Comparison of ENCODE assay signal across 22 cellular contexts in the genomic region with DNA sequence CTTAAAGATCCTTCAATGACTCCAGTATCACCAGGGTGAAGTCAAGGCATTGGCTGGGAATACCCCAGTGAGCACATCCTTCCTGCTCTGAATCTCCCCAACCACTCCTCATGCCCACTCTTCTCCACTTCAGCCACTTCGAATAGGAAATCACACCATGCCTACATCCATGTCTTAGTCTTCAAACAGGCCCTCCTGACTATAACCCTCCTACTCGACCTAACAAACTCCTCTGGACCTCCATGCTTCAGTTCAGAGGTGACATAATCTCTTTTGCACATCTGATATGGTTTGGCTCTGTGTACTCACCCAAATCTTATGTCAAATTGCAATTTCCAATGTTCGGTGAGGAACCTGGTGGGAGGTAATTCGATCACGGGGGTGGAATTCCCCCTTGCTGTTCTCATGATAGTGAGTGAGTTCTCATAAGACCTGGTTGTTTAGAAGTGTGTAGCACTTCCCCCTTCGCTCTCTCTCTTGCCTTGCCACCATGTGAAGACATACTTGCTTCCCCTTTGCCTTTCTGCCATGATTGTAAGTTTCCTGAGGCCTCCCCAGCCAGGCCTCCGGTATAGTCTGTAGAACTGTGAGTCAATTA.
DNase-seq lines count a peak whose midpoint lies in the region; ATAC-seq and TF ChIP-seq lines count a peak whose summit lies in the region.
"Had no signal": no experiment of that assay in that cellular context is flagged by ENCODE, and none has a peak within 500 bp of the region (broad histone marks: within the 10 kb centered on the region; RNA-seq: fewer than 3 reads in every experiment).

No MANE protein-coding gene starts in this region.

- H3K4me3 ChIP-seq in GM12865 (ENCODE audit: low read depth, low read length) (no peak overlapping the region), gastroesophageal sphincter (no peak overlapping the region)
- H3K4me3 ChIP-seq: GM23338, sigmoid colon, SK-N-MC had no signal

- peak overlapping the region; percentile 36 for H3K27ac Mint-ChIP-seq in activated T-helper 2 cell treated with anti-CD3 and anti-CD28 coated beads, Interferon-gamma antibody, Interleukin-2, Interleukin-4, amounts not matched to agents 10 μg/mL and 5 μg/mL and 100 μg/mL, durations not matched to agents 14 hours and 24 hours and 36 hours
- H3K27ac Mint-ChIP-seq: activated CD8-positive, alpha-beta T cell treated with anti-CD3 and anti-CD28 coated beads, Interleukin-2, amount 10 ng/mL, durations not matched to agents 7 days and 5 days; endodermal cell; GM23338 had no signal

- H3K4me1 Mint-ChIP-seq in activated T-helper 2 cell treated with anti-CD3 and anti-CD28 coated beads, Interferon-gamma antibody, Interleukin-2, Interleukin-4, amounts not matched to agents 10 μg/mL and 5 μg/mL and 100 μg/mL, durations not matched to agents 14 hours and 24 hours and 36 hours (ENCODE audit: low read depth), result peaks cover 3% of the 10 kb centered on the region
- H3K4me1 Mint-ChIP-seq: endodermal cell, GM23338 had no signal

- no peak for TF ChIP-seq POLR2A in gastroesophageal sphincter (IDR thresholded peaks at IDR 0.05)

- peaks cover 71% of the 10 kb centered on the region for H3K36me3 Mint-ChIP-seq in activated T-helper 2 cell treated with anti-CD3 and anti-CD28 coated beads, Interferon-gamma antibody, Interleukin-2, Interleukin-4, amounts not matched to agents 10 μg/mL and 5 μg/mL and 100 μg/mL, durations not matched to agents 14 hours and 24 hours and 36 hours (ENCODE audit: low read depth)

- no peaks in the 10 kb centered on the region for H3K9me3 Mint-ChIP-seq in activated T-helper 2 cell treated with anti-CD3 and anti-CD28 coated beads, Interferon-gamma antibody, Interleukin-2, Interleukin-4, amounts not matched to agents 10 μg/mL and 5 μg/mL and 100 μg/mL, durations not matched to agents 14 hours and 24 hours and 36 hours
- H3K9me3 Mint-ChIP-seq: GM23338 had no signal

- TF ChIP-seq EP300 in gastroesophageal sphincter (IDR thresholded peaks at IDR 0.05), result no peak

- 92 to 93% methylated on average over 4 to 5 of the region's 7 CpGs for WGBS in gastroesophageal sphincter (ENCODE audit: low coverage in 1 of 2), 2 donors

- peaks cover 0 to 98% of the 10 kb centered on the region in 2 donors for H3K36me3 ChIP-seq in gastroesophageal sphincter

- TF ChIP-seq CTCF in GM12865 (IDR thresholded peaks at IDR 0.05; ENCODE audit: insufficient read depth, low read depth, low read length, missing control alignments) (no peak), gastroesophageal sphincter (IDR thresholded peaks at IDR 0.05) (no peak)

- H3K9me3 ChIP-seq in gastroesophageal sphincter, result no peaks in the 10 kb centered on the region
- H3K9me3 ChIP-seq: sigmoid colon had no signal

- DNase-seq in GM12865 (ENCODE audit: low read depth) (peak; percentile 40), epidermal melanocyte (ENCODE audit: insufficient read length, low spot score) (no peak), NCI-H1694 treated with DMSO at 0.1 percent for 48 hours (lab: John Stamatoyannopoulos, UW) (no peak)
- no peak for DNase-seq in activated T-helper 2 cell treated with anti-CD3 and anti-CD28 coated beads, Interferon-gamma antibody, Interleukin-2, Interleukin-4, amounts not matched to agents 10 μg/mL and 5 μg/mL and 100 μg/mL, durations not matched to agents 14 hours and 24 hours and 36 hours (ENCODE audit: low spot score)
- DNase-seq in activated CD4-positive, CD25-positive, alpha-beta regulatory T cell treated with anti-CD3 and anti-CD28 coated beads, Interleukin-2, amount 50 U/mL, for 72 hours, result no peak
- DNase-seq: activated CD8-positive, alpha-beta T cell treated with anti-CD3 and anti-CD28 coated beads, Interleukin-2, amount 10 ng/mL, durations not matched to agents 7 days and 5 days; activated effector memory CD4-positive, alpha-beta T cell treated with Interleukin-2 at 50 U/mL for 16 hours; anterior cingulate cortex; endodermal cell; GF-D8; NCI-H1092 treated with DMSO at 0.1 percent for 48 hours; occipital lobe; sigmoid colon; stimulated activated CD4-positive, alpha-beta T cell treated with anti-CD3 and anti-CD28 coated beads, Interleukin-4, amount 100 ng/mL, for 24 hours; stimulated activated CD8-positive, alpha-beta memory T cell treated with anti-CD3 and anti-CD28 coated beads, Interleukin-4, amount 100 ng/mL, for 48 hours had no signal

- no peak overlapping the region for H3K27ac ChIP-seq in gastroesophageal sphincter
- H3K27ac ChIP-seq: sigmoid colon, SK-N-MC had no signal

- no peak overlapping the region for H3K4me3 Mint-ChIP-seq in activated T-helper 2 cell treated with anti-CD3 and anti-CD28 coated beads, Interferon-gamma antibody, Interleukin-2, Interleukin-4, amounts not matched to agents 10 μg/mL and 5 μg/mL and 100 μg/mL, durations not matched to agents 14 hours and 24 hours and 36 hours (ENCODE audit: low read depth)
- H3K4me3 Mint-ChIP-seq: activated CD8-positive, alpha-beta T cell treated with anti-CD3 and anti-CD28 coated beads, Interleukin-2, amount 10 ng/mL, durations not matched to agents 7 days and 5 days; endodermal cell; GM23338; IgD-negative memory B cell had no signal

- no peaks in the 10 kb centered on the region for H3K4me1 ChIP-seq in gastroesophageal sphincter

- intact Hi-C loops in activated T-helper 2 cell treated with anti-CD3 and anti-CD28 coated beads, Interferon-gamma antibody, Interleukin-2, Interleukin-4, amounts not matched to agents 10 μg/mL and 5 μg/mL and 100 μg/mL, durations not matched to agents 14 hours and 24 hours and 36 hours (cut with micrococcal nuclease), result no loop called here

- H3K27me3 Mint-ChIP-seq in activated T-helper 2 cell treated with anti-CD3 and anti-CD28 coated beads, Interferon-gamma antibody, Interleukin-2, Interleukin-4, amounts not matched to agents 10 μg/mL and 5 μg/mL and 100 μg/mL, durations not matched to agents 14 hours and 24 hours and 36 hours (ENCODE audit: low read depth), result no peaks in the 10 kb centered on the region
- H3K27me3 Mint-ChIP-seq: IgD-negative memory B cell had no signal

- peak; percentile 64 for ATAC-seq in GM18870 (IDR thresholded peaks at IDR 0.05; ENCODE audit: unreplicated experiment)
- ATAC-seq in HG02885 (IDR thresholded peaks at IDR 0.05; ENCODE audit: poor library complexity, unreplicated experiment), result peak; percentile 66
- no peak for ATAC-seq in gastroesophageal sphincter
- ATAC-seq: activated CD8-positive, alpha-beta T cell treated with anti-CD3 and anti-CD28 coated beads, Interleukin-2, amount 10 ng/mL, durations not matched to agents 7 days and 5 days; GM23338; left lobe of liver had no signal

- no peaks in the 10 kb centered on the region for H3K27me3 ChIP-seq in gastroesophageal sphincter
- H3K27me3 ChIP-seq: sigmoid colon had no signal
